ENCODE assay signal across 8 cellular contexts in the genomic region with DNA sequence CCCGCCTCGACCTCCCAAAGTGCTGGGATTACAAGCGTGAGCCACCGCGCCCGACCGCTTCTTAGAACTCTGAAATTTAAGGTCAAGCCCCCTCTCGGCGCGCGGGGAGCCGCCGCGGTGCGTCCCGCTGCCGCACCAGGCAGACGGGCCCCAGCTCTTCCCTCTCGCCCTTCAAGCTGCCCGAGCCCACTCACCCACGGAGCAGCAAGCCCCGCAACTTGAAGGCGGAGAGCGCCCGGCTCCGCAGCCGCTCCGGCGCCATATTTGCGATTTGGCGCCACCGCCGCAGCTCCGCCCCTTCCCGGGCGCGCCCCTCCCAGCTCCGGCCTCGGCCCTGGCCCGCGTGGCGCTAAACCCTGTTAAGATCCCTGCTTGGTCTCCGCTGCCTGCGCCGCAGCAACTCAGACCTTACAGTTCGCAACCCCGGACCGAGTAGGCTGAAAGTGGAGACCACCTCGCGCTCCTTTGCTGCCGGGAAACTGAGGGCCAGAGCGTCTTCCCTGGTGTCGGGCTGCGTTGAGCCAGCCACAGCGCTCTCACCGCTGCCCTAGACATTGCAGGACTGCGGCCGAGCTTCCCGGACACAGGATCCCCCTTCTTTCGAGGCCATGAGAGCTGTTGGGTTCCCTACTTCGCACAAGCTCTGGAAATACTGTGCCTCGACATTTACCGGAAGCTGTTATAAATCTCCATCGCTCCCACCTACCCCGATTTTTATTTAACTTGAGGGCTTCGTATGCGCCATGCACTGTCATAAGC. TPM values are rescaled to one million over a fixed set of nuclear protein-coding genes. Genes with fewer than 3 reads are reported as not detected.
DNase-seq lines count a peak whose midpoint lies in the region; ATAC-seq, FAIRE-seq and TF ChIP-seq lines count a peak whose summit lies in the region.

TSS of gene POLE2 (minus strand) at position 273 of the 759 bp plus-strand sequence. CDS start at position 262, 11 bp downstream.

- in situ Hi-C loops in G401 (cut with HindIII; ENCODE audit: low sequenced_read_pairs) = no loop called here

- no peaks in the 10 kb centered on the region for H3K27me3 Mint-ChIP-seq in activated naive CD4-positive, alpha-beta T cell treated with anti-CD3 and anti-CD28 coated beads, Interleukin-2, amount 10 ng/mL, durations not matched to agents 7 days and 5 days

- peaks cover 52% of the 10 kb centered on the region for H3K4me1 Mint-ChIP-seq in activated naive CD4-positive, alpha-beta T cell treated with anti-CD3 and anti-CD28 coated beads, Interleukin-2, amount 10 ng/mL, durations not matched to agents 7 days and 5 days

- H3K9me3 ChIP-seq in Loucy (ENCODE audit: insufficient read depth, low read depth, low read length) = no peaks in the 10 kb centered on the region

- H3K27ac ChIP-seq in temporal lobe (ENCODE audit: low read depth, low read length) = peak within 1 kb of the TSS; percentile 85

- H3K27ac Mint-ChIP-seq in activated naive CD4-positive, alpha-beta T cell treated with anti-CD3 and anti-CD28 coated beads, Interleukin-2, amount 10 ng/mL, durations not matched to agents 7 days and 5 days = peak within 1 kb of the TSS; percentile 85

- peak within 1 kb of the TSS; percentile 76 for H3K4me2 ChIP-seq in Loucy (ENCODE audit: low read depth, low read length, poor library complexity, severe bottlenecking)

- peak within 1 kb of the TSS; percentile 96 for H2AFZ ChIP-seq in Loucy (ENCODE audit: low read length)

- peaks cover 45% of the 10 kb centered on the region for H3K4me1 ChIP-seq in Loucy (ENCODE audit: insufficient read depth, low read length, poor library complexity, severe bottlenecking)

- peak within 1 kb of the TSS; percentile 92 for H3K4me3 Mint-ChIP-seq in activated naive CD4-positive, alpha-beta T cell treated with anti-CD3 and anti-CD28 coated beads, Interleukin-2, amount 10 ng/mL, durations not matched to agents 7 days and 5 days

- peaks cover 16% of the 10 kb centered on the region for H3F3A ChIP-seq in Loucy (ENCODE audit: low read depth)

- ATAC-seq in omental fat pad (ENCODE audit: low FRiP score) = peak; percentile 85

- H3K36me3 ChIP-seq in Loucy (ENCODE audit: insufficient read depth, low read length) = no peaks in the 10 kb centered on the region

- H3K79me2 ChIP-seq in Loucy (ENCODE audit: insufficient read depth, low read length) = peaks cover 38% of the 10 kb centered on the region

- peaks cover 14% of the 10 kb centered on the region for H4K20me1 ChIP-seq in Loucy (ENCODE audit: insufficient read depth, low read length, poor library complexity, severe bottlenecking)

- TF ChIP-seq POLR2A in H54 (IDR thresholded peaks at IDR 0.05; ENCODE audit: low read depth, low read length) = 0 out of 2 replicates have a peak, but pooled peaks have one; percentile 48

- FAIRE-seq in H54 (lab: Jason Lieb, UNC) = no peak

- H3K4me3 ChIP-seq in Loucy (ENCODE audit: low read length, poor library complexity, severe bottlenecking) = peak within 1 kb of the TSS; percentile 87

- H3K9ac ChIP-seq in Loucy (ENCODE audit: low read depth, low read length, poor library complexity, severe bottlenecking) = peak within 1 kb of the TSS; percentile 76

- TF ChIP-seq CTCF in Loucy (conservative IDR thresholded peaks at IDR 0.05; ENCODE audit: low read length) (no peak), omental fat pad (IDR thresholded peaks at IDR 0.05) (no peak)

- H3K36me3 Mint-ChIP-seq in activated naive CD4-positive, alpha-beta T cell treated with anti-CD3 and anti-CD28 coated beads, Interleukin-2, amount 10 ng/mL, durations not matched to agents 7 days and 5 days = peaks cover 6% of the 10 kb centered on the region

- H3K9me3 Mint-ChIP-seq in activated naive CD4-positive, alpha-beta T cell treated with anti-CD3 and anti-CD28 coated beads, Interleukin-2, amount 10 ng/mL, durations not matched to agents 7 days and 5 days = no peaks in the 10 kb centered on the region

- H3K9me2 ChIP-seq in Loucy (replicated peaks; ENCODE audit: low read depth, low read length) = no peaks in the 10 kb centered on the region

- no peaks in the 10 kb centered on the region for H3K27me3 ChIP-seq in Loucy (ENCODE audit: insufficient read depth, low read length, poor library complexity, severe bottlenecking)

- CTCF ChIA-PET in activated naive CD4-positive, alpha-beta T cell treated with anti-CD3 and anti-CD28 coated beads, Interleukin-2, amount 10 ng/mL, durations not matched to agents 7 days and 5 days (lab: Charles Lee) = interaction anchor here (1.3 to 1.6 kb wide), 2 partner anchors 79 to 174 kb away, joined by 4 to 5 read pairs; partner anchors contain the start of gene KLHDC2

- peak; percentile 74 for DNase-seq in G401 (ENCODE audit: low spot score)
- peak; percentile 25 for DNase-seq in H54 (ENCODE audit: insufficient read length, low spot score)
- peak; percentile 83 for DNase-seq in SK-N-DZ (ENCODE audit: low spot score)
- DNase-seq in activated naive CD4-positive, alpha-beta T cell treated with anti-CD3 and anti-CD28 coated beads, Interleukin-2, amount 10 ng/mL, durations not matched to agents 7 days and 5 days = peak; percentile 83
- peak; percentile 66 for DNase-seq in glomerular visceral epithelial cell (ENCODE audit: extremely low spot score)
- no peak for DNase-seq in omental fat pad (ENCODE audit: low spot score)

RNA-seq across cellular contexts. Expression of gene POLE2, which starts in this region (rescaled TPM):
- total RNA-seq in G401 (2014; rRNA removed; shearing (Covaris generic)) = 43.9 and 69.6 TPM in 2 replicates
- 63.7 and 74.1 TPM in 2 replicates for polyA plus RNA-seq in SK-N-DZ (2014; cell fraction: cytosol; rRNA removed)
- 83.4 and 96.8 TPM in 2 replicates for polyA plus RNA-seq in SK-N-DZ (2014; cell fraction: nucleus; rRNA removed)
- total RNA-seq in omental fat pad (1 to 10 TPM in 3 of 4 donors, under 1 TPM in 1; 0.84 to 2.6 (median 2.1) TPM), temporal lobe (5.2 TPM)
